In the genomic region with DNA sequence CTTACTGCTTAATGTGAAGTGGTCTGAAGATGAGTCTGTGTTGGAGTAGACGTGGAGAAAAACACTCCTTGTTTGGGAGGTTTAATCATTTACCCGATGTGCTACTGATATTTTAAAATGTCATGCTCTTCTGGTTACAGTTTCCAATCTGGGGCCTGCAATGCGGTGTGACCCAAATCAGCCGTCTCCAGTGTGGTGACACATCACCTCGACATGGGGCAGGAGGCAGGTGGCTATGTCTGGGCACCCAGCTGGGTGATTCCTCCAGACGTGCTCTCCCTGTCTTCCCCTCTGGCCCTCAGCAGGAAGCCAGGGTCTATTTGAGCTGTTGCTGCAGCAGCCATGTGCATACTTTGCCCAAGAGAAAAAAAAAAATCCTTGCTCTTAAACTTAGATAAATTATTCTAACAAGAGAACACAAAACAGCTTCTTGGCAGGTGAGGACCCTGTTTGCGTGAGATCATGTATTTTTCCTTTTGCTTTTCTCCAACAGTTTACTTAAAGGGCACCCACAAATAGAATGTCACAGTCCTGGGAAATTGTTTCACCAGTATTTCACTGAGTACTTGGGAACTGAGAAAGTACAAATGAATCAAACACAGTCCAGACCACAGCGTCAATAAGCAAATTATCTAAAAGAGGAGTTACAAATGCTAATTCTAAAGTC, we compare ENCODE assay signal across 13 cellular contexts. TPM values are rescaled to one million over a fixed set of nuclear protein-coding genes. Genes with fewer than 3 reads are reported as not detected.
DNase-seq lines count a peak whose midpoint lies in the region; ATAC-seq, FAIRE-seq and TF ChIP-seq lines count a peak whose summit lies in the region.
"Had no signal": no experiment of that assay in that cellular context is flagged by ENCODE, and none has a peak within 500 bp of the region (broad histone marks: within the 10 kb centered on the region; RNA-seq: fewer than 3 reads in every experiment).

No MANE protein-coding gene starts in this region.

- TF ChIP-seq CTCF in kidney (IDR thresholded peaks at IDR 0.05; ENCODE audit: borderline replicate concordance, extremely low read depth, insufficient read depth) (no peak), thyroid gland (IDR thresholded peaks at IDR 0.05) (no peak)

- no peak for TF ChIP-seq POLR2A in thyroid gland (IDR thresholded peaks at IDR 0.05)

- POLR2A ChIA-PET in activated CD4-positive, alpha-beta memory T cell treated with anti-CD3 and anti-CD28 coated beads, Interleukin-2, amount 10 ng/mL, durations not matched to agents 7 days and 5 days (lab: Charles Lee) = no interaction called here

- no peaks in the 10 kb centered on the region for H3K4me1 Mint-ChIP-seq in activated CD4-positive, alpha-beta memory T cell treated with anti-CD3 and anti-CD28 coated beads, Interleukin-2, amount 10 ng/mL, durations not matched to agents 7 days and 5 days
- H3K4me1 Mint-ChIP-seq: activated B cell treated with CpG ODN at 0.5 μM for 24 hours had no signal

- CTCF ChIA-PET in activated CD4-positive, alpha-beta memory T cell treated with anti-CD3 and anti-CD28 coated beads, Interleukin-2, amount 10 ng/mL, durations not matched to agents 7 days and 5 days (lab: Charles Lee) = no interaction called here

- intact Hi-C loops in kidney (cut with DNase I) (no loop called here), thyroid gland (cut with DNase I) (no loop called here)

- H3K4me3 ChIP-seq in GM23248 = no peak overlapping the region
- no peak overlapping the region for H3K4me3 ChIP-seq in kidney (ENCODE audit: low read length in 2 of 2)
- H3K4me3 ChIP-seq in thyroid gland (replicated peaks in 1 of 3) = no peak overlapping the region
- H3K4me3 ChIP-seq: lung had no signal

- WGBS in GM23248 (ENCODE audit: low coverage in 1 of 2, low lambda C conversion rate in 2 of 2, missing lambda C conversion rate in 2 of 2), 2 experiments = 80 to 81% methylated on average over 8 of the region's 8 CpGs
- WGBS in thyroid gland, 2 donors = 64 to 82% methylated on average over 8 of the region's 8 CpGs

- H3K27ac Mint-ChIP-seq in activated CD4-positive, alpha-beta memory T cell treated with anti-CD3 and anti-CD28 coated beads, Interleukin-2, amount 10 ng/mL, durations not matched to agents 7 days and 5 days = no peak overlapping the region
- H3K27ac Mint-ChIP-seq: activated B cell treated with CpG ODN at 0.5 μM for 24 hours; activated naive CD4-positive, alpha-beta T cell treated with anti-CD3 and anti-CD28 coated beads, Interleukin-2, amount 50 U/mL, for 72 hours had no signal

- peak overlapping the region; percentile 65; the same call in 1 of the 2 replicates for H2AFZ ChIP-seq in GM23248

- no peak for FAIRE-seq in kidney (lab: Jason Lieb, UNC)

- H3K36me3 ChIP-seq in GM23248 (ENCODE audit: low read depth) (no peaks in the 10 kb centered on the region), kidney (ENCODE audit: control insufficient read depth in 1 of 2, insufficient read depth in 2 of 2, low read length in 2 of 2) (no peaks in the 10 kb centered on the region), thyroid gland (no peaks in the 10 kb centered on the region)

- H3K4me3 Mint-ChIP-seq in activated CD4-positive, alpha-beta memory T cell treated with anti-CD3 and anti-CD28 coated beads, Interleukin-2, amount 10 ng/mL, durations not matched to agents 7 days and 5 days = no peak overlapping the region
- H3K4me3 Mint-ChIP-seq: activated B cell treated with CpG ODN at 0.5 μM for 24 hours had no signal

- H3K4me1 ChIP-seq in GM23248 (ENCODE audit: insufficient read depth) (peaks cover 11% of the 10 kb centered on the region), kidney (ENCODE audit: control insufficient read depth in 1 of 2, insufficient read depth in 1 of 2, low read depth in 1 of 2, low read length in 2 of 2) (peaks cover 3 to 8% of the 10 kb centered on the region in 2 donors), thyroid gland (peaks cover 8% of the 10 kb centered on the region in 2 donors)

- H3K27me3 Mint-ChIP-seq in activated CD4-positive, alpha-beta memory T cell treated with anti-CD3 and anti-CD28 coated beads, Interleukin-2, amount 10 ng/mL, durations not matched to agents 7 days and 5 days = peaks cover 2% of the 10 kb centered on the region

- H3K9ac ChIP-seq in GM23248 (no peak overlapping the region), kidney (ENCODE audit: low read length in 2 of 2) (no peak overlapping the region)

- no peaks in the 10 kb centered on the region for H3K9me3 Mint-ChIP-seq in activated CD4-positive, alpha-beta memory T cell treated with anti-CD3 and anti-CD28 coated beads, Interleukin-2, amount 10 ng/mL, durations not matched to agents 7 days and 5 days
- H3K9me3 Mint-ChIP-seq: activated B cell treated with CpG ODN at 0.5 μM for 24 hours had no signal

- no peak for ATAC-seq in HG03097 (IDR thresholded peaks at IDR 0.05; ENCODE audit: low FRiP score, unreplicated experiment)
- ATAC-seq: activated naive CD4-positive, alpha-beta T cell treated with anti-CD3 and anti-CD28 coated beads, Interleukin-2, amount 50 U/mL, for 72 hours had no signal

- H3K79me2 ChIP-seq in GM23248 (ENCODE audit: insufficient read depth) = no peaks in the 10 kb centered on the region

- no peak overlapping the region for H3K27ac ChIP-seq in GM23248
- H3K27ac ChIP-seq in kidney (ENCODE audit: low read depth in 2 of 2, low read length in 2 of 2) = peak overlapping the region in 1 of 2 donors; percentile 53
- peak overlapping the region in 2 of 3 donors; percentile 13 to 39 for H3K27ac ChIP-seq in thyroid gland

- H3K27me3 ChIP-seq in GM23248 (replicated peaks; ENCODE audit: insufficient read depth) (no peaks in the 10 kb centered on the region), thyroid gland (no peaks in the 10 kb centered on the region)

- H3K9me3 ChIP-seq in GM23248 (ENCODE audit: low read depth) (no peaks in the 10 kb centered on the region), kidney (ENCODE audit: control insufficient read depth in 1 of 2, low read length in 2 of 2) (no peaks in the 10 kb centered on the region), thyroid gland (no peaks in the 10 kb centered on the region)

- H4K20me1 ChIP-seq in GM23248 (ENCODE audit: insufficient read depth) = no peaks in the 10 kb centered on the region

- in situ Hi-C loops in GM23248 (cut with MboI) = no loop called here

- no peak overlapping the region for H3K4me2 ChIP-seq in GM23248 (ENCODE audit: unreplicated experiment)

- DNase-seq in GM23248 (no peak), NCI-H69 (lab: John Stamatoyannopoulos, UW) (peak; percentile 44), kidney (peak; percentile 71), thyroid gland (no peak), islet precursor cell (no peak), DMS114 treated with DMSO at 0.1 percent for 48 hours (lab: John Stamatoyannopoulos, UW; ENCODE audit: unreplicated experiment) (no peak)
- DNase-seq in activated CD4-positive, alpha-beta memory T cell treated with anti-CD3 and anti-CD28 coated beads, Interleukin-2, amount 10 ng/mL, durations not matched to agents 7 days and 5 days = no peak
- DNase-seq: activated B cell treated with CpG ODN at 0.5 μM for 24 hours, GDM1, NCI-H1092 had no signal

- no peaks in the 10 kb centered on the region for H3K9me2 ChIP-seq in GM23248 (ENCODE audit: insufficient read depth)

- H3K36me3 Mint-ChIP-seq in activated CD4-positive, alpha-beta memory T cell treated with anti-CD3 and anti-CD28 coated beads, Interleukin-2, amount 10 ng/mL, durations not matched to agents 7 days and 5 days (ENCODE audit: low read depth) = no peaks in the 10 kb centered on the region

- peaks cover 16% of the 10 kb centered on the region; the same call in 1 of the 2 replicates for H3F3A ChIP-seq in GM23248 (ENCODE audit: insufficient read depth)

RNA-seq across cellular contexts. Expression of a gene that starts 38.9 kb away (rescaled TPM):
- 2.3 and 2.5 TPM in 2 replicates for total RNA-seq in GM23248 (2014; rRNA removed; shearing (Covaris generic))
- polyA plus RNA-seq in GM23248 (2016; fragmentation: Nextera tagmentation; extraction: Ambion mirVana) (1.5 and 1.7 TPM in 2 replicates), kidney (ENCODE audit: insufficient read depth, low read depth, low replicate concordance) (1.1 TPM)
- total RNA-seq in kidney (3.8 TPM), thyroid gland (1 to 10 TPM; 3.8 to 6.6 (median 4.8) TPM)
- total RNA-seq in activated CD4-positive, alpha-beta memory T cell treated with anti-CD3 and anti-CD28 coated beads, Interleukin-2, amount 10 ng/mL, durations not matched to agents 7 days and 5 days = 1 to 10 TPM; 1.6 to 2.1 TPM

Comparison
In these comparisons a context has a peak if more than half of its experiments do, and no peak if none do; other contexts are left out.
1. DNase-seq: peak in NCI-H69 (single experiment) and kidney (single experiment); none in GM23248 (single experiment), thyroid gland (0 of 2), activated CD4-positive, alpha-beta memory T cell treated with anti-CD3 and anti-CD28 coated beads, Interleukin-2, amount 10 ng/mL, durations not matched to agents 7 days and 5 days (single experiment), islet precursor cell (single experiment) and DMS114 treated with DMSO at 0.1 percent for 48 hours (single experiment).